20 cellular contexts compared by ENCODE assay signal in the genomic region with DNA sequence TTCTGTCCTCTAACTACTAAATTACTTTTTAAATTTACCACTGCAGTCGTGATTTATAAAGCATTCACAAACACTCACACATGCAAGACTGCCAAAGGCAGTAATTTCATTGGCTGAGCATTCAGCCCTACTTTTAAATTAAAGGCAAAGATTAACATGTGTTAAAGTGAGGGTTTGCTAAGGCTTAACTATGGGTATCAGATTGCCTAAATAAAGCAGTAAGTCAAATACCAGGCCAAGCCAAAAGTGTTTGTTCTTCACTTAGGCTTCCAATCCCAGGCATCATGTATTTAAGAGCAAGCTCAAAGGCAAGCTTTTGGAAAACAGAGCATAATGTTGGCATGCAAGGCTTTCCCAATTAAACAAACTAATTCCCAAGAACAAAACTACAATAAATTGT.
A peak's percentile ranks its signal among the peaks of the same experiment; 100 is the strongest.
DNase-seq lines count a peak whose midpoint lies in the region; ATAC-seq and TF ChIP-seq lines count a peak whose summit lies in the region.
"Had no signal": no experiment of that assay in that cellular context is flagged by ENCODE, and none has a peak within 500 bp of the region (broad histone marks: within the 10 kb centered on the region; RNA-seq: fewer than 3 reads in every experiment).

No MANE protein-coding gene starts in this region.

- POLR2A ChIA-PET in WTC11 (lab: Charles Lee) = no interaction called here

- no peaks in the 10 kb centered on the region for H3K9me2 ChIP-seq in GM23338 (ENCODE audit: insufficient read depth)

- intact Hi-C loops in breast epithelium (cut with DNase I; ENCODE audit: low total_unique reads) = no loop called here

- no peak for TF ChIP-seq POLR2A in breast epithelium (IDR thresholded peaks at IDR 0.05)

- no peaks in the 10 kb centered on the region for H3K27me3 ChIP-seq in GM23338 (ENCODE audit: insufficient read depth)
- no peaks in the 10 kb centered on the region for H3K27me3 ChIP-seq in breast epithelium
- H3K27me3 ChIP-seq: brain microvascular endothelial cell had no signal

- DNase-seq in GM23338 (ENCODE audit: low spot score) = peak; percentile 10
- peak; percentile 39 for DNase-seq in NCI-H146 (lab: John Stamatoyannopoulos, UW)
- DNase-seq in WTC11 (ENCODE audit: low spot score) = no peak
- peak; percentile 34 for DNase-seq in myocyte (ENCODE audit: low read depth)
- DNase-seq in activated naive CD4-positive, alpha-beta T cell treated with anti-CD3 and anti-CD28 coated beads, Interleukin-2, amount 10 ng/mL, durations not matched to agents 7 days and 5 days = no peak
- no peak for DNase-seq in HuH-7.5 (ENCODE audit: low spot score)
- no peak for DNase-seq in breast epithelium (ENCODE audit: low spot score in 2 of 2)
- DNase-seq in activated T-cell treated with anti-CD3 and anti-CD28 coated beads, Interleukin-2, amount 50 U/mL, for 72 hours = no peak
- DNase-seq: activated CD4-positive, alpha-beta T cell treated with anti-CD3 and anti-CD28 coated beads for 36 hours; activated naive CD8-positive, alpha-beta T cell treated with anti-CD3 and anti-CD28 coated beads for 36 hours; brain microvascular endothelial cell; cortex of kidney; GM23248; natural killer cell; NCI-H187; posterior cingulate gyrus; trophoblast cell had no signal

- H3K27ac Mint-ChIP-seq in GM23338 (0 out of 2 replicates have a peak overlapping the region, but pooled peaks have one; percentile 39), WTC11 (no peak overlapping the region)
- H3K27ac Mint-ChIP-seq in activated naive CD4-positive, alpha-beta T cell treated with anti-CD3 and anti-CD28 coated beads, Interleukin-2, amount 10 ng/mL, durations not matched to agents 7 days and 5 days = no peak overlapping the region
- H3K27ac Mint-ChIP-seq in activated T-cell treated with anti-CD3 and anti-CD28 coated beads, Interleukin-2, amount 50 U/mL, for 72 hours = no peak overlapping the region
- H3K27ac Mint-ChIP-seq: activated CD4-positive, alpha-beta T cell treated with anti-CD3 and anti-CD28 coated beads for 36 hours; activated naive CD8-positive, alpha-beta T cell treated with anti-CD3 and anti-CD28 coated beads for 36 hours; memory B cell; natural killer cell; stimulated activated naive CD8-positive, alpha-beta T cell treated with anti-CD3 and anti-CD28 coated beads, Interleukin-15, Interleukin-2, amounts not matched to agents 100 ng/mL and 50 ng/mL, for 24 hours had no signal

- no peak overlapping the region for H3K4me2 ChIP-seq in GM23338

- H3F3A ChIP-seq in GM23338 (replicated peaks; ENCODE audit: low read depth) = no peaks in the 10 kb centered on the region

- H3K4me3 Mint-ChIP-seq in GM23338 (no peak overlapping the region), WTC11 (no peak overlapping the region)
- no peak overlapping the region for H3K4me3 Mint-ChIP-seq in activated naive CD4-positive, alpha-beta T cell treated with anti-CD3 and anti-CD28 coated beads, Interleukin-2, amount 10 ng/mL, durations not matched to agents 7 days and 5 days
- no peak overlapping the region for H3K4me3 Mint-ChIP-seq in activated T-cell treated with anti-CD3 and anti-CD28 coated beads, Interleukin-2, amount 50 U/mL, for 72 hours
- H3K4me3 Mint-ChIP-seq: activated CD4-positive, alpha-beta T cell treated with anti-CD3 and anti-CD28 coated beads for 36 hours; activated naive CD8-positive, alpha-beta T cell treated with anti-CD3 and anti-CD28 coated beads for 36 hours; memory B cell; natural killer cell; stimulated activated naive CD8-positive, alpha-beta T cell treated with anti-CD3 and anti-CD28 coated beads, Interleukin-15, Interleukin-2, amounts not matched to agents 100 ng/mL and 50 ng/mL, for 24 hours had no signal

- H3K4me1 ChIP-seq in GM23338 (ENCODE audit: insufficient read depth) = peaks cover 12% of the 10 kb centered on the region
- H3K4me1 ChIP-seq in breast epithelium = no peaks in the 10 kb centered on the region

- no peaks in the 10 kb centered on the region for H3K79me2 ChIP-seq in GM23338 (replicated peaks; ENCODE audit: insufficient read depth)

- TF ChIP-seq CTCF in GM23338 (conservative IDR thresholded peaks at IDR 0.05; ENCODE audit: low read depth in 2 of 2) (no peak), WTC11 (IDR thresholded peaks at IDR 0.05) (no peak), breast epithelium (IDR thresholded peaks at IDR 0.05) (no peak)

- H3K4me1 Mint-ChIP-seq in GM23338 = peaks cover 12% of the 10 kb centered on the region; the same call in 2 of the 3 replicates
- peaks cover 17% of the 10 kb centered on the region for H3K4me1 Mint-ChIP-seq in WTC11
- no peaks in the 10 kb centered on the region for H3K4me1 Mint-ChIP-seq in activated naive CD4-positive, alpha-beta T cell treated with anti-CD3 and anti-CD28 coated beads, Interleukin-2, amount 10 ng/mL, durations not matched to agents 7 days and 5 days
- H3K4me1 Mint-ChIP-seq in activated T-cell treated with anti-CD3 and anti-CD28 coated beads, Interleukin-2, amount 50 U/mL, for 72 hours (ENCODE audit: low read depth) = no peaks in the 10 kb centered on the region
- H3K4me1 Mint-ChIP-seq: activated CD4-positive, alpha-beta T cell treated with anti-CD3 and anti-CD28 coated beads for 36 hours; activated naive CD8-positive, alpha-beta T cell treated with anti-CD3 and anti-CD28 coated beads for 36 hours; memory B cell; natural killer cell had no signal

- H3K36me3 ChIP-seq in GM23338 (ENCODE audit: insufficient read depth) (no peaks in the 10 kb centered on the region), breast epithelium (no peaks in the 10 kb centered on the region)
- H3K36me3 ChIP-seq: brain microvascular endothelial cell had no signal

- no peaks in the 10 kb centered on the region for H3K36me3 Mint-ChIP-seq in GM23338 (ENCODE audit: low read depth)
- H3K36me3 Mint-ChIP-seq in WTC11 = no peaks in the 10 kb centered on the region
- H3K36me3 Mint-ChIP-seq in activated naive CD4-positive, alpha-beta T cell treated with anti-CD3 and anti-CD28 coated beads, Interleukin-2, amount 10 ng/mL, durations not matched to agents 7 days and 5 days = no peaks in the 10 kb centered on the region
- no peaks in the 10 kb centered on the region for H3K36me3 Mint-ChIP-seq in activated T-cell treated with anti-CD3 and anti-CD28 coated beads, Interleukin-2, amount 50 U/mL, for 72 hours (ENCODE audit: insufficient read depth in 2 of 2)
- H3K36me3 Mint-ChIP-seq: activated naive CD8-positive, alpha-beta T cell treated with anti-CD3 and anti-CD28 coated beads for 36 hours; memory B cell; natural killer cell had no signal

- CTCF ChIA-PET in WTC11 (lab: Charles Lee) = no interaction called here
- CTCF ChIA-PET in activated naive CD4-positive, alpha-beta T cell treated with anti-CD3 and anti-CD28 coated beads, Interleukin-2, amount 10 ng/mL, durations not matched to agents 7 days and 5 days (lab: Charles Lee) = no interaction called here

- H3K27me3 Mint-ChIP-seq in GM23338 (ENCODE audit: insufficient read depth, low read depth, poor library complexity) (no peaks in the 10 kb centered on the region), WTC11 (ENCODE audit: low read depth) (no peaks in the 10 kb centered on the region)
- no peaks in the 10 kb centered on the region for H3K27me3 Mint-ChIP-seq in activated naive CD4-positive, alpha-beta T cell treated with anti-CD3 and anti-CD28 coated beads, Interleukin-2, amount 10 ng/mL, durations not matched to agents 7 days and 5 days
- no peaks in the 10 kb centered on the region for H3K27me3 Mint-ChIP-seq in activated T-cell treated with anti-CD3 and anti-CD28 coated beads, Interleukin-2, amount 50 U/mL, for 72 hours (ENCODE audit: low read depth)
- H3K27me3 Mint-ChIP-seq: activated CD4-positive, alpha-beta T cell treated with anti-CD3 and anti-CD28 coated beads for 36 hours; activated naive CD8-positive, alpha-beta T cell treated with anti-CD3 and anti-CD28 coated beads for 36 hours; stimulated activated naive CD8-positive, alpha-beta T cell treated with anti-CD3 and anti-CD28 coated beads, Interleukin-15, Interleukin-2, amounts not matched to agents 100 ng/mL and 50 ng/mL, for 24 hours had no signal

- ATAC-seq in GM23338 (no peak), WTC11 (peak; percentile 18; the same call in 1 of the 2 replicates)
- ATAC-seq in activated T-cell treated with anti-CD3 and anti-CD28 coated beads, Interleukin-2, amount 50 U/mL, for 72 hours (replicated peaks in 1 of 2) = no peak
- ATAC-seq: activated CD4-positive, alpha-beta T cell treated with anti-CD3 and anti-CD28 coated beads for 36 hours; natural killer cell; SK-N-SH treated with all-trans-retinoic acid at 6 μM for 48 hours had no signal

- H3K4me3 ChIP-seq in GM23338 = no peak overlapping the region
- no peak overlapping the region for H3K4me3 ChIP-seq in breast epithelium
- H3K4me3 ChIP-seq: GM23248 had no signal

- H3K9me3 Mint-ChIP-seq in GM23338 (no peaks in the 10 kb centered on the region), WTC11 (peaks cover 7% of the 10 kb centered on the region; the same call in 1 of the 2 replicates)
- no peaks in the 10 kb centered on the region for H3K9me3 Mint-ChIP-seq in activated naive CD4-positive, alpha-beta T cell treated with anti-CD3 and anti-CD28 coated beads, Interleukin-2, amount 10 ng/mL, durations not matched to agents 7 days and 5 days
- peaks cover 0 to 1% of the 10 kb centered on the region in 2 donors for H3K9me3 Mint-ChIP-seq in activated T-cell treated with anti-CD3 and anti-CD28 coated beads, Interleukin-2, amount 50 U/mL, for 72 hours
- H3K9me3 Mint-ChIP-seq: memory B cell; natural killer cell; stimulated activated naive CD8-positive, alpha-beta T cell treated with anti-CD3 and anti-CD28 coated beads, Interleukin-15, Interleukin-2, amounts not matched to agents 100 ng/mL and 50 ng/mL, for 24 hours had no signal

- H3K27ac ChIP-seq in GM23338 (ENCODE audit: low read depth) (peak overlapping the region; percentile 5; the same call in 1 of the 2 replicates), breast epithelium (no peak overlapping the region)
- H3K27ac ChIP-seq: brain microvascular endothelial cell, GM23248 had no signal

- no peaks in the 10 kb centered on the region for H3K9me3 ChIP-seq in breast epithelium

- peak overlapping the region; percentile 53; the same call in 1 of the 2 replicates for H2AFZ ChIP-seq in GM23338
- H2AFZ ChIP-seq: GM23248 had no signal

- no peaks in the 10 kb centered on the region for H4K20me1 ChIP-seq in GM23338 (replicated peaks; ENCODE audit: insufficient read depth)

TF ChIP-seq in WTC11, 78 proteins besides CTCF, POLR2A, EP300 and RAD21 (continues in another document):
- TF ChIP-seq CBFB (CRISPR knock-in tag; IDR thresholded peaks at IDR 0.05; ENCODE audit: low read depth) = no peak
- TF ChIP-seq ZBTB43 (CRISPR knock-in tag; IDR thresholded peaks at IDR 0.05) = no peak
- TF ChIP-seq GRHL2 (CRISPR knock-in tag; IDR thresholded peaks at IDR 0.05; ENCODE audit: insufficient replicate concordance, severe bottlenecking) = no peak

Comparison
In these comparisons a context has a peak if more than half of its experiments do, and no peak if none do; other contexts are left out.
1. DNase-seq: peak in GM23338 (single experiment), NCI-H146 (single experiment) and myocyte (single experiment); none in WTC11 (single experiment), activated naive CD4-positive, alpha-beta T cell treated with anti-CD3 and anti-CD28 coated beads, Interleukin-2, amount 10 ng/mL, durations not matched to agents 7 days and 5 days (single experiment), HuH-7.5 (single experiment), breast epithelium (0 of 2) and activated T-cell treated with anti-CD3 and anti-CD28 coated beads, Interleukin-2, amount 50 U/mL, for 72 hours (0 of 2).